1 cellular context compared by ENCODE assay signal in genomic region chr10:133520193-133520738, GRCh38.
TF ChIP-seq lines count a peak whose summit lies in the region.

No MANE protein-coding gene starts in this region.

TF ChIP-seq in K562, 482 proteins besides CTCF, POLR2A, EP300 and RAD21 (continued from another document and continues in another):
- TF ChIP-seq ZHX1 (conservative IDR thresholded peaks at IDR 0.05; ENCODE audit: low read length) (no peak), ESRRA (IDR thresholded peaks at IDR 0.05; ENCODE audit: borderline replicate concordance, low read depth) (peak; percentile 89), SMC3 (conservative IDR thresholded peaks at IDR 0.05; ENCODE audit: insufficient read depth, low read depth, low read length) (peak; percentile 79), GTF2F1 (IDR thresholded peaks at IDR 0.05; ENCODE audit: low read depth, low read length) (no peak), ZBTB34 (CRISPR knock-in tag; IDR thresholded peaks at IDR 0.05) (no peak), ZNF124 (CRISPR knock-in tag; IDR thresholded peaks at IDR 0.05) (no peak), NUFIP1 (IDR thresholded peaks at IDR 0.05; ENCODE audit: partially characterized antibody) (no peak), ZFP1 (CRISPR knock-in tag; IDR thresholded peaks at IDR 0.05) (no peak), SMAD1 (IDR thresholded peaks at IDR 0.05; ENCODE audit: low read depth, low read length, partially characterized antibody) (no peak), ETV1 (tag; conservative IDR thresholded peaks at IDR 0.05; ENCODE audit: low read depth) (peak; percentile 62), ESRRB (CRISPR knock-in tag; IDR thresholded peaks at IDR 0.05; ENCODE audit: borderline replicate concordance) (no peak), SUPT5H (IDR thresholded peaks at IDR 0.05) (peak; percentile 41; the same call in 1 of the 2 replicates), TOE1 (IDR thresholded peaks at IDR 0.05; ENCODE audit: borderline replicate concordance) (0 out of 2 replicates have a peak, but pooled peaks have one; percentile 24), TOE1 (CRISPR knock-in tag; IDR thresholded peaks at IDR 0.05; ENCODE audit: borderline replicate concordance, low read depth) (no peak), MEF2D (tag; conservative IDR thresholded peaks at IDR 0.05; ENCODE audit: low read depth) (no peak), SMAD2 (IDR thresholded peaks at IDR 0.05; ENCODE audit: low read depth, low read length) (no peak), PCBP1 (IDR thresholded peaks at IDR 0.05; ENCODE audit: low read depth, low read length, poor library complexity, severe bottlenecking) (no peak), FOXO4 (CRISPR knock-in tag; IDR thresholded peaks at IDR 0.05) (no peak), SAP30 (IDR thresholded peaks at IDR 0.05; ENCODE audit: borderline replicate concordance, insufficient read depth, low read depth, low read length, poor library complexity, severe bottlenecking) (no peak), NFIC (IDR thresholded peaks at IDR 0.05) (no peak), FOXK1 (CRISPR knock-in tag; IDR thresholded peaks at IDR 0.05; ENCODE audit: borderline replicate concordance) (no peak), STAG1 (CRISPR knock-in tag; IDR thresholded peaks at IDR 0.05; ENCODE audit: borderline replicate concordance) (no peak), HDAC2 (IDR thresholded peaks at IDR 0.05) (no peak), C11orf30 (IDR thresholded peaks at IDR 0.05; ENCODE audit: low read depth) (no peak), RBFOX2 (IDR thresholded peaks at IDR 0.05; ENCODE audit: low read depth, low read length) (peak; percentile 78), TEAD4 (IDR thresholded peaks at IDR 0.05; ENCODE audit: low read length) (no peak), TEAD4 (CRISPR knock-in tag; IDR thresholded peaks at IDR 0.05; ENCODE audit: borderline replicate concordance) (no peak), MCM5 (IDR thresholded peaks at IDR 0.05; ENCODE audit: low read depth) (no peak), SIRT6 (IDR thresholded peaks at IDR 0.05; ENCODE audit: low read depth, low read length) (no peak), ZNF76 (CRISPR knock-in tag; IDR thresholded peaks at IDR 0.05; ENCODE audit: borderline replicate concordance) (no peak), RBM22 (IDR thresholded peaks at IDR 0.05; ENCODE audit: low read depth, low read length, poor library complexity, severe bottlenecking) (peak; percentile 49), BMI1 (IDR thresholded peaks at IDR 0.05; ENCODE audit: low read length) (no peak), SNIP1 (IDR thresholded peaks at IDR 0.05; ENCODE audit: low read depth) (no peak), ZNF551 (CRISPR knock-in tag; IDR thresholded peaks at IDR 0.05) (no peak), FOXK2 (conservative IDR thresholded peaks at IDR 0.05 in 1 of 2, IDR thresholded peaks at IDR 0.05 in 1 of 2; ENCODE audit: low read depth in 2 of 2) (no peak), JUND (IDR thresholded peaks at IDR 0.05; ENCODE audit: borderline replicate concordance, low read depth, low read length) (peak; percentile 24; the same call in 1 of the 2 replicates), JUND (tag; IDR thresholded peaks at IDR 0.05; ENCODE audit: borderline replicate concordance, low read depth, low read length) (0 out of 3 replicates have a peak, but pooled peaks have one; percentile 12), SMARCA5 (IDR thresholded peaks at IDR 0.05) (no peak), SFPQ (IDR thresholded peaks at IDR 0.05; ENCODE audit: low read depth, low read length) (no peak), YBX1 (IDR thresholded peaks at IDR 0.05) (no peak)
- TF ChIP-seq, protein P1, sequence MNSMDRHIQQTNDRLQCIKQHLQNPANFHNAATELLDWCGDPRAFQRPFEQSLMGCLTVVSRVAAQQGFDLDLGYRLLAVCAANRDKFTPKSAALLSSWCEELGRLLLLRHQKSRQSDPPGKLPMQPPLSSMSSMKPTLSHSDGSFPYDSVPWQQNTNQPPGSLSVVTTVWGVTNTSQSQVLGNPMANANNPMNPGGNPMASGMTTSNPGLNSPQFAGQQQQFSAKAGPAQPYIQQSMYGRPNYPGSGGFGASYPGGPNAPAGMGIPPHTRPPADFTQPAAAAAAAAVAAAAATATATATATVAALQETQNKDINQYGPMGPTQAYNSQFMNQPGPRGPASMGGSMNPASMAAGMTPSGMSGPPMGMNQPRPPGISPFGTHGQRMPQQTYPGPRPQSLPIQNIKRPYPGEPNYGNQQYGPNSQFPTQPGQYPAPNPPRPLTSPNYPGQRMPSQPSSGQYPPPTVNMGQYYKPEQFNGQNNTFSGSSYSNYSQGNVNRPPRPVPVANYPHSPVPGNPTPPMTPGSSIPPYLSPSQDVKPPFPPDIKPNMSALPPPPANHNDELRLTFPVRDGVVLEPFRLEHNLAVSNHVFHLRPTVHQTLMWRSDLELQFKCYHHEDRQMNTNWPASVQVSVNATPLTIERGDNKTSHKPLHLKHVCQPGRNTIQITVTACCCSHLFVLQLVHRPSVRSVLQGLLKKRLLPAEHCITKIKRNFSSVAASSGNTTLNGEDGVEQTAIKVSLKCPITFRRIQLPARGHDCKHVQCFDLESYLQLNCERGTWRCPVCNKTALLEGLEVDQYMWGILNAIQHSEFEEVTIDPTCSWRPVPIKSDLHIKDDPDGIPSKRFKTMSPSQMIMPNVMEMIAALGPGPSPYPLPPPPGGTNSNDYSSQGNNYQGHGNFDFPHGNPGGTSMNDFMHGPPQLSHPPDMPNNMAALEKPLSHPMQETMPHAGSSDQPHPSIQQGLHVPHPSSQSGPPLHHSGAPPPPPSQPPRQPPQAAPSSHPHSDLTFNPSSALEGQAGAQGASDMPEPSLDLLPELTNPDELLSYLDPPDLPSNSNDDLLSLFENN (IDR thresholded peaks at IDR 0.05; ENCODE audit: low read depth in 2 of 2, low read length in 2 of 2), result no peak
- TF ChIP-seq, protein P2, sequence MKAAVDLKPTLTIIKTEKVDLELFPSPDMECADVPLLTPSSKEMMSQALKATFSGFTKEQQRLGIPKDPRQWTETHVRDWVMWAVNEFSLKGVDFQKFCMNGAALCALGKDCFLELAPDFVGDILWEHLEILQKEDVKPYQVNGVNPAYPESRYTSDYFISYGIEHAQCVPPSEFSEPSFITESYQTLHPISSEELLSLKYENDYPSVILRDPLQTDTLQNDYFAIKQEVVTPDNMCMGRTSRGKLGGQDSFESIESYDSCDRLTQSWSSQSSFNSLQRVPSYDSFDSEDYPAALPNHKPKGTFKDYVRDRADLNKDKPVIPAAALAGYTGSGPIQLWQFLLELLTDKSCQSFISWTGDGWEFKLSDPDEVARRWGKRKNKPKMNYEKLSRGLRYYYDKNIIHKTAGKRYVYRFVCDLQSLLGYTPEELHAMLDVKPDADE (conservative IDR thresholded peaks at IDR 0.05; ENCODE audit: control insufficient read depth, low read depth, low read length), result no peak
- TF ChIP-seq, protein P3, sequence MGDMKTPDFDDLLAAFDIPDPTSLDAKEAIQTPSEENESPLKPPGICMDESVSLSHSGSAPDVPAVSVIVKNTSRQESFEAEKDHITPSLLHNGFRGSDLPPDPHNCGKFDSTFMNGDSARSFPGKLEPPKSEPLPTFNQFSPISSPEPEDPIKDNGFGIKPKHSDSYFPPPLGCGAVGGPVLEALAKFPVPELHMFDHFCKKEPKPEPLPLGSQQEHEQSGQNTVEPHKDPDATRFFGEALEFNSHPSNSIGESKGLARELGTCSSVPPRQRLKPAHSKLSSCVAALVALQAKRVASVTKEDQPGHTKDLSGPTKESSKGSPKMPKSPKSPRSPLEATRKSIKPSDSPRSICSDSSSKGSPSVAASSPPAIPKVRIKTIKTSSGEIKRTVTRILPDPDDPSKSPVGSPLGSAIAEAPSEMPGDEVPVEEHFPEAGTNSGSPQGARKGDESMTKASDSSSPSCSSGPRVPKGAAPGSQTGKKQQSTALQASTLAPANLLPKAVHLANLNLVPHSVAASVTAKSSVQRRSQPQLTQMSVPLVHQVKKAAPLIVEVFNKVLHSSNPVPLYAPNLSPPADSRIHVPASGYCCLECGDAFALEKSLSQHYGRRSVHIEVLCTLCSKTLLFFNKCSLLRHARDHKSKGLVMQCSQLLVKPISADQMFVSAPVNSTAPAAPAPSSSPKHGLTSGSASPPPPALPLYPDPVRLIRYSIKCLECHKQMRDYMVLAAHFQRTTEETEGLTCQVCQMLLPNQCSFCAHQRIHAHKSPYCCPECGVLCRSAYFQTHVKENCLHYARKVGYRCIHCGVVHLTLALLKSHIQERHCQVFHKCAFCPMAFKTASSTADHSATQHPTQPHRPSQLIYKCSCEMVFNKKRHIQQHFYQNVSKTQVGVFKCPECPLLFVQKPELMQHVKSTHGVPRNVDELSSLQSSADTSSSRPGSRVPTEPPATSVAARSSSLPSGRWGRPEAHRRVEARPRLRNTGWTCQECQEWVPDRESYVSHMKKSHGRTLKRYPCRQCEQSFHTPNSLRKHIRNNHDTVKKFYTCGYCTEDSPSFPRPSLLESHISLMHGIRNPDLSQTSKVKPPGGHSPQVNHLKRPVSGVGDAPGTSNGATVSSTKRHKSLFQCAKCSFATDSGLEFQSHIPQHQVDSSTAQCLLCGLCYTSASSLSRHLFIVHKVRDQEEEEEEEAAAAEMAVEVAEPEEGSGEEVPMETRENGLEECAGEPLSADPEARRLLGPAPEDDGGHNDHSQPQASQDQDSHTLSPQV (IDR thresholded peaks at IDR 0.05), result 0 out of 2 replicates have a peak, but pooled peaks have one; percentile 31
